ENCODE assay signal across 26 cellular contexts in genomic region chr3:36295206-36295760, GRCh38.
"Had no signal": no experiment of that assay in that cellular context is flagged by ENCODE, and none has a peak within 500 bp of the region (broad histone marks: within the 10 kb centered on the region; RNA-seq: fewer than 3 reads in every experiment).

No MANE protein-coding gene starts in this region.

- H3K27me3 Mint-ChIP-seq: activated naive CD8-positive, alpha-beta T cell treated with anti-CD3 and anti-CD28 coated beads for 36 hours; stimulated activated naive CD8-positive, alpha-beta T cell treated with anti-CD3 and anti-CD28 coated beads, Interleukin-15, amount 100 ng/mL, for 72 hours had no signal

- H3K4me1 ChIP-seq: psoas muscle had no signal

- H3K4me3 Mint-ChIP-seq: activated naive CD8-positive, alpha-beta T cell treated with anti-CD3 and anti-CD28 coated beads for 36 hours; activated T-cell treated with anti-CD3 and anti-CD28 coated beads, Interleukin-2, amount 50 U/mL, for 4 hours; endodermal cell; immature natural killer cell; nephron; stimulated activated effector memory CD8-positive, alpha-beta T cell treated with anti-CD3 and anti-CD28 coated beads, Interleukin-12 subunit alpha, Interleukin-12 subunit beta, amount 100 ng/mL, for 72 hours; stimulated activated naive CD8-positive, alpha-beta T cell treated with anti-CD3 and anti-CD28 coated beads, Interleukin-15, amount 100 ng/mL, for 72 hours had no signal

- H3K27ac Mint-ChIP-seq: activated naive CD8-positive, alpha-beta T cell treated with anti-CD3 and anti-CD28 coated beads for 36 hours; endodermal cell; immature natural killer cell; stimulated activated effector memory CD8-positive, alpha-beta T cell treated with anti-CD3 and anti-CD28 coated beads, Interleukin-12 subunit alpha, Interleukin-12 subunit beta, amount 100 ng/mL, for 72 hours had no signal

- DNase-seq: activated CD8-positive, alpha-beta memory T cell treated with anti-CD3 and anti-CD28 coated beads for 24 hours; activated CD8-positive, alpha-beta memory T cell treated with anti-CD3 and anti-CD28 coated beads, Interleukin-2, amount 50 U/mL, for 4 hours; activated naive CD4-positive, alpha-beta T cell treated with Interleukin-2 at 50 U/mL for 16 hours; activated naive CD8-positive, alpha-beta T cell treated with anti-CD3 and anti-CD28 coated beads for 36 hours; activated T-cell treated with anti-CD3 and anti-CD28 coated beads, Interleukin-2, amount 50 U/mL, for 4 hours; amniotic stem cell; cerebellar nuclear complex; endodermal cell; esophagus squamous epithelium; foreskin melanocyte; immature natural killer cell; left ventricle myocardium superior; mammary epithelial cell; midbrain; ovary; psoas muscle; right cardiac atrium; stimulated activated CD4-positive, alpha-beta T cell treated with anti-CD3 and anti-CD28 coated beads, Interleukin-1b, Interleukin-23, amount 100 ng/mL, for 48 hours; stimulated activated naive CD8-positive, alpha-beta T cell treated with anti-CD3 and anti-CD28 coated beads, Interleukin-15, amount 100 ng/mL, for 72 hours; T-helper 1 cell; tibial artery had no signal

- H3K9me3 Mint-ChIP-seq: activated naive CD8-positive, alpha-beta T cell treated with anti-CD3 and anti-CD28 coated beads for 36 hours; activated T-cell treated with anti-CD3 and anti-CD28 coated beads, Interleukin-2, amount 50 U/mL, for 4 hours; endodermal cell; nephron; stimulated activated naive CD8-positive, alpha-beta T cell treated with anti-CD3 and anti-CD28 coated beads, Interleukin-15, amount 100 ng/mL, for 72 hours had no signal

- H3K4me3 ChIP-seq: coronary artery, esophagus squamous epithelium, ovary, psoas muscle, skin epidermis, tibial artery had no signal

- ATAC-seq: activated T-cell treated with anti-CD3 and anti-CD28 coated beads, Interleukin-2, amount 50 U/mL, for 4 hours; left ventricle myocardium superior; psoas muscle; right cardiac atrium; stimulated activated effector memory CD8-positive, alpha-beta T cell treated with anti-CD3 and anti-CD28 coated beads, Interleukin-12 subunit alpha, Interleukin-12 subunit beta, amount 100 ng/mL, for 72 hours; stimulated activated naive CD8-positive, alpha-beta T cell treated with anti-CD3 and anti-CD28 coated beads, Interleukin-15, amount 100 ng/mL, for 72 hours had no signal

- H3K36me3 ChIP-seq: esophagus squamous epithelium, neutrophil, ovary, tibial artery had no signal

- H3K36me3 Mint-ChIP-seq: activated naive CD8-positive, alpha-beta T cell treated with anti-CD3 and anti-CD28 coated beads for 36 hours; immature natural killer cell; stimulated activated effector memory CD8-positive, alpha-beta T cell treated with anti-CD3 and anti-CD28 coated beads, Interleukin-12 subunit alpha, Interleukin-12 subunit beta, amount 100 ng/mL, for 72 hours had no signal

- H3K9me3 ChIP-seq: esophagus squamous epithelium, neutrophil, ovary, psoas muscle, tibial artery had no signal

- H3K27me3 ChIP-seq: esophagus squamous epithelium, neutrophil, ovary, tibial artery had no signal

- H3K27ac ChIP-seq: coronary artery, esophagus squamous epithelium, neutrophil, ovary, psoas muscle, skin epidermis, tibial artery had no signal

- H3K4me1 Mint-ChIP-seq: activated naive CD8-positive, alpha-beta T cell treated with anti-CD3 and anti-CD28 coated beads for 36 hours; endodermal cell; immature natural killer cell; stimulated activated effector memory CD8-positive, alpha-beta T cell treated with anti-CD3 and anti-CD28 coated beads, Interleukin-12 subunit alpha, Interleukin-12 subunit beta, amount 100 ng/mL, for 72 hours; stimulated activated naive CD8-positive, alpha-beta T cell treated with anti-CD3 and anti-CD28 coated beads, Interleukin-15, amount 100 ng/mL, for 72 hours had no signal
